In genomic region chr1:58715108-58715507, GRCh38 we compare ENCODE assay signal across 20 cellular contexts. TPM values are rescaled to one million over a fixed set of nuclear protein-coding genes. Genes with fewer than 3 reads are reported as not detected.
A peak's percentile ranks its signal among the peaks of the same experiment; 100 is the strongest.
DNase-seq lines count a peak whose midpoint lies in the region; ATAC-seq, FAIRE-seq and TF ChIP-seq lines count a peak whose summit lies in the region.
"Had no signal": no experiment of that assay in that cellular context is flagged by ENCODE, and none has a peak within 500 bp of the region (broad histone marks: within the 10 kb centered on the region; RNA-seq: fewer than 3 reads in every experiment).

No MANE protein-coding gene starts in this region.

- WGBS in GM12878 (ENCODE audit: insufficient coverage, insufficient replicate concordance, low lambda C conversion rate, missing lambda C conversion rate), result 3% methylated on average over 2 of the region's 2 CpGs
- WGBS in right lobe of liver (ENCODE audit: insufficient coverage, low coverage, low lambda C conversion rate, missing lambda C conversion rate), result 41% methylated on average over 2 of the region's 2 CpGs

- H3K36me3 ChIP-seq in GM23338 (ENCODE audit: insufficient read depth) (no peaks in the 10 kb centered on the region), GM12878 (ENCODE audit: control insufficient read depth in 2 of 2, insufficient read depth in 2 of 2, low read length in 1 of 2) (no peaks in the 10 kb centered on the region), right lobe of liver (no peaks in the 10 kb centered on the region)
- H3K36me3 ChIP-seq: BE2C had no signal

- TF ChIP-seq CTCF in GM23338 (conservative IDR thresholded peaks at IDR 0.05; ENCODE audit: low read depth in 2 of 2), result no peak
- TF ChIP-seq CTCF in GM12878 (IDR thresholded peaks at IDR 0.05 in 2 of 3, conservative IDR thresholded peaks at IDR 0.05 in 1 of 3; ENCODE audit: control insufficient read depth in 2 of 3, extremely low read depth in 1 of 3, insufficient read depth in 1 of 3, low read depth in 3 of 3, low read length in 3 of 3), result no peak
- TF ChIP-seq CTCF in right lobe of liver (IDR thresholded peaks at IDR 0.05), result no peak

- H2AFZ ChIP-seq in GM23338 (peak overlapping the region; percentile 32; the same call in 1 of the 2 replicates), GM12878 (ENCODE audit: control insufficient read depth, low read depth, low read length) (no peak overlapping the region)

- peaks cover 18% of the 10 kb centered on the region for H3K4me1 Mint-ChIP-seq in GM23338
- H3K4me1 Mint-ChIP-seq in activated CD4-positive, alpha-beta T cell treated with anti-CD3 and anti-CD28 coated beads for 36 hours, result peaks cover 14% of the 10 kb centered on the region

- ATAC-seq in GM23338 (no peak), GM12878 (no peak), right lobe of liver (peak in 3 of 4 donors; percentile 38 to 77 (median 48)), HG02970 (IDR thresholded peaks at IDR 0.05; ENCODE audit: low FRiP score, unreplicated experiment) (no peak)
- no peak for ATAC-seq in activated CD4-positive, alpha-beta T cell treated with anti-CD3 and anti-CD28 coated beads for 36 hours
- ATAC-seq: HCT116, K562 had no signal

- no peak for TF ChIP-seq EP300 in GM12878 (IDR thresholded peaks at IDR 0.05; ENCODE audit: borderline replicate concordance in 1 of 2, control insufficient read depth in 1 of 2, low read depth in 2 of 2, low read length in 2 of 2)

- H3K4me3 ChIP-seq in GM23338 (no peak overlapping the region), GM12878 (no peak overlapping the region), right lobe of liver (no peak overlapping the region)
- H3K4me3 ChIP-seq: K562 had no signal

- no peak overlapping the region for H3K27ac Mint-ChIP-seq in GM23338
- H3K27ac Mint-ChIP-seq in activated CD4-positive, alpha-beta T cell treated with anti-CD3 and anti-CD28 coated beads for 36 hours, result no peak overlapping the region
- H3K27ac Mint-ChIP-seq: CD4-positive, alpha-beta T cell; HFFc6 had no signal

- H3K4me2 ChIP-seq in GM23338, result no peak overlapping the region
- H3K4me2 ChIP-seq in GM12878 (ENCODE audit: control insufficient read depth, insufficient read depth), result no peak overlapping the region

- no peak for TF ChIP-seq RAD21 in GM12878 (IDR thresholded peaks at IDR 0.05; ENCODE audit: insufficient read depth, low read depth, low read length)

- SMC1A ChIA-PET in GM12878 (lab: Charles Lee; ENCODE audit: uncharacterized antibody, unreplicated experiment), result no interaction called here

- H3F3A ChIP-seq in GM23338 (replicated peaks; ENCODE audit: low read depth), result no peaks in the 10 kb centered on the region

- TF ChIP-seq POLR2A in GM12878 (IDR thresholded peaks at IDR 0.05; ENCODE audit: low read depth, low read length) (no peak), right lobe of liver (IDR thresholded peaks at IDR 0.05) (no peak)

- H3K4me1 ChIP-seq in GM23338 (ENCODE audit: insufficient read depth) (peaks cover 10% of the 10 kb centered on the region; the same call in 1 of the 2 replicates), GM12878 (ENCODE audit: control insufficient read depth, insufficient read depth, low read length) (no peaks in the 10 kb centered on the region), right lobe of liver (no peaks in the 10 kb centered on the region)
- H3K4me1 ChIP-seq: BE2C had no signal

- intact Hi-C loops in GM12878 (cut with micrococcal nuclease; ENCODE audit: unreplicated experiment) (no loop called here), right lobe of liver (cut with DNase I) (no loop called here)
- intact Hi-C loops in activated CD4-positive, alpha-beta T cell treated with anti-CD3 and anti-CD28 coated beads for 36 hours (cut with DNase I, micrococcal nuclease), result no loop called here

- no peak overlapping the region for H3K9ac ChIP-seq in GM12878 (ENCODE audit: control insufficient read depth, insufficient read depth, low read length)

- H4K20me1 ChIP-seq in GM23338 (replicated peaks; ENCODE audit: insufficient read depth), result no peaks in the 10 kb centered on the region
- H4K20me1 ChIP-seq in GM12878 (ENCODE audit: control insufficient read depth, insufficient read depth), result no peaks in the 10 kb centered on the region

- H3K27ac ChIP-seq in GM23338 (ENCODE audit: low read depth) (no peak overlapping the region), GM12878 (ENCODE audit: control insufficient read depth, insufficient read depth) (no peak overlapping the region), right lobe of liver (no peak overlapping the region)

- POLR2A ChIA-PET in GM12878 (lab: Charles Lee), result no interaction called here
- POLR2A ChIA-PET in activated CD4-positive, alpha-beta T cell treated with anti-CD3 and anti-CD28 coated beads for 36 hours (lab: Charles Lee), result no interaction called here

- RAD21 ChIA-PET in GM12878 (lab: Charles Lee; ENCODE audit: unreplicated experiment), result no interaction called here

- peak; percentile 41 for FAIRE-seq in GM12878 (lab: Jason Lieb, UNC)
- FAIRE-seq: A204.1, K562 had no signal

- no peaks in the 10 kb centered on the region; the same call in 2 of the 3 replicates for H3K36me3 Mint-ChIP-seq in GM23338 (ENCODE audit: low read depth)
- no peaks in the 10 kb centered on the region for H3K36me3 Mint-ChIP-seq in activated CD4-positive, alpha-beta T cell treated with anti-CD3 and anti-CD28 coated beads for 36 hours (ENCODE audit: low read depth)

- CTCF ChIA-PET in GM12878 (lab: Yijun Ruan, JAX), result interaction anchor here (1.0 to 1.4 kb wide), 3 partner anchors 10 to 27 kb away, joined by 3 to 4 read pairs (median 3); no protein-coding TSS in a partner anchor
- CTCF ChIA-PET in activated CD4-positive, alpha-beta T cell treated with anti-CD3 and anti-CD28 coated beads for 36 hours (lab: Charles Lee), result no interaction called here

- H3K27me3 Mint-ChIP-seq in GM23338 (ENCODE audit: insufficient read depth, low read depth, poor library complexity), result no peaks in the 10 kb centered on the region
- no peaks in the 10 kb centered on the region for H3K27me3 Mint-ChIP-seq in activated CD4-positive, alpha-beta T cell treated with anti-CD3 and anti-CD28 coated beads for 36 hours
- H3K27me3 Mint-ChIP-seq: CD4-positive, alpha-beta T cell had no signal

- no peaks in the 10 kb centered on the region for H3K9me3 ChIP-seq in GM12878 (replicated peaks; ENCODE audit: control insufficient read depth, insufficient read depth, low read length)
- H3K9me3 ChIP-seq in right lobe of liver, result no peaks in the 10 kb centered on the region
- H3K9me3 ChIP-seq: BE2C had no signal

- no peaks in the 10 kb centered on the region for H3K79me2 ChIP-seq in GM23338 (replicated peaks; ENCODE audit: insufficient read depth)
- H3K79me2 ChIP-seq in GM12878 (ENCODE audit: control insufficient read depth, insufficient read depth, low read length), result no peaks in the 10 kb centered on the region

- DNase-seq in GM23338 (ENCODE audit: low spot score) (no peak), GM12878 (ENCODE audit: low read depth, low spot score) (no peak), right lobe of liver (no peak)
- DNase-seq in stimulated activated naive CD4-positive, alpha-beta T cell treated with Interleukin-2 at 50 U/mL for 16 hours (lab: John Stamatoyannopoulos, UW), result no peak
- DNase-seq in activated CD4-positive, alpha-beta T cell treated with anti-CD3 and anti-CD28 coated beads for 36 hours, result no peak
- DNase-seq: ACHN; BE2C; C1 segment of cervical spinal cord; CD4-positive, alpha-beta T cell; DMS153; DMS79; GDM1; GOT3; H7; HFFc6; IMR-90 had no signal

- no peak overlapping the region for H3K4me3 Mint-ChIP-seq in GM23338
- no peak overlapping the region for H3K4me3 Mint-ChIP-seq in activated CD4-positive, alpha-beta T cell treated with anti-CD3 and anti-CD28 coated beads for 36 hours
- H3K4me3 Mint-ChIP-seq: CD4-positive, alpha-beta T cell; HFFc6 had no signal

- no peaks in the 10 kb centered on the region for H3K9me3 Mint-ChIP-seq in GM23338
- peaks cover 3% of the 10 kb centered on the region for H3K9me3 Mint-ChIP-seq in activated CD4-positive, alpha-beta T cell treated with anti-CD3 and anti-CD28 coated beads for 36 hours (ENCODE audit: low read depth)
- H3K9me3 Mint-ChIP-seq: CD4-positive, alpha-beta T cell; HFFc6 had no signal

- no peaks in the 10 kb centered on the region; the same call in 1 of the 2 replicates for H3K9me2 ChIP-seq in GM23338 (ENCODE audit: insufficient read depth)

- BruUV-seq in GM12878 (replicated peaks; lab: Mats Ljungman, UMichigan), result no TSS peak

- in situ Hi-C loops in GM12878 (cut with MboI), result no loop called here

- H3K27me3 ChIP-seq in GM23338 (ENCODE audit: insufficient read depth) (no peaks in the 10 kb centered on the region), GM12878 (replicated peaks in 1 of 2; ENCODE audit: control insufficient read depth in 2 of 2, insufficient read depth in 2 of 2, low read length in 1 of 2) (no peaks in the 10 kb centered on the region), right lobe of liver (no peaks in the 10 kb centered on the region)
- H3K27me3 ChIP-seq: BE2C had no signal

TF ChIP-seq in GM23338, 12 proteins besides CTCF, POLR2A, EP300 and RAD21 (continues in another document):
- TF ChIP-seq POLR2AphosphoS5 (IDR thresholded peaks at IDR 0.05; ENCODE audit: low read depth) (no peak), CREB1 (CRISPR knock-in tag; IDR thresholded peaks at IDR 0.05; ENCODE audit: low read depth) (no peak)

TF ChIP-seq in GM12878, 131 proteins besides CTCF, POLR2A, EP300 and RAD21 (continues in another document):
- TF ChIP-seq CHD4 (IDR thresholded peaks at IDR 0.05) (no peak), KDM1A (IDR thresholded peaks at IDR 0.05; ENCODE audit: borderline replicate concordance) (no peak)

RNA-seq across cellular contexts. Expression of gene MYSM1, which starts 15.2 kb away (rescaled TPM):
- total RNA-seq in GM23338 (2014; rRNA removed; shearing (Covaris generic)), result 109 and 126 TPM in 2 replicates
- polyA plus RNA-seq in GM23338 (2016; fragmentation: Nextera tagmentation; extraction: Ambion mirVana), result 66.0 and 70.3 TPM in 2 replicates
- total RNA-seq in GM12878 (2013; cell fraction: nucleolus; rRNA removed), result 191 and 202 TPM in 2 replicates
- total RNA-seq in GM12878 (2014; rRNA removed), result 17.9 and 18.4 TPM in 2 replicates
- total RNA-seq in GM12878 (2014; rRNA removed; fragmentation: Illumina TruSeq; extraction: Trizol), result 18.7 and 20.5 TPM in 2 replicates
- total RNA-seq in GM12878 (2021), result 17.2 and 22.7 TPM in 2 replicates
- polyA plus RNA-seq in GM12878 (2011; ENCODE audit: low read depth), result 16.0 TPM
- polyA plus RNA-seq in GM12878 (2011; rRNA removed), result 39.0 and 64.1 TPM in 2 replicates
- 9.3 and 9.9 TPM in 2 replicates for polyA plus RNA-seq in GM12878 (2011; cell fraction: cytosol; rRNA removed)
- polyA plus RNA-seq in GM12878 (2011; cell fraction: nucleus; rRNA removed), result 74.1 and 84.1 TPM in 2 replicates
- polyA plus RNA-seq in GM12878 (2012), result 20.0 and 22.3 TPM in 2 replicates
- polyA plus RNA-seq in GM12878 (2014; fragmentation: Illumina TruSeq; extraction: Trizol), result 24.3 and 27.4 TPM in 2 replicates
- 10 to 100 TPM in 1 of 2 experiments, 1 to 10 TPM in 1; 8.5 to 11.1 TPM for polyA plus RNA-seq in GM12878 (2014; fragmentation: Nextera tagmentation; extraction: Ambion mirVana)
- polyA plus RNA-seq in GM12878 (2014; rRNA removed), result 15.2 and 19.3 TPM in 2 replicates
- polyA plus RNA-seq in GM12878 (2016; fragmentation: Nextera tagmentation; extraction: Ambion mirVana), result 10 to 100 TPM; 16.4 to 19.4 TPM
- polyA minus RNA-seq in GM12878 (2011; rRNA and poly(A)+ RNA removed), result 24.8 and 33.0 TPM in 2 replicates
- polyA minus RNA-seq in GM12878 (2011; cell fraction: cytosol; rRNA and poly(A)+ RNA removed), result 7.4 and 9.7 TPM in 2 replicates
- polyA minus RNA-seq in GM12878 (2011; cell fraction: nucleus; rRNA and poly(A)+ RNA removed), result 45.9 and 63.1 TPM in 2 replicates
- total RNA-seq in right lobe of liver, result 10 to 100 TPM; 10.2 to 16.3 (median 11.6) TPM
- 10 to 100 TPM; 31.8 to 33.2 TPM for total RNA-seq in activated CD4-positive, alpha-beta T cell treated with anti-CD3 and anti-CD28 coated beads for 36 hours

Comparison
In these comparisons a context has a peak if more than half of its experiments do, and no peak if none do; other contexts are left out.
1. ATAC-seq: peak in right lobe of liver (3 of 4); none in GM23338 (single experiment), GM12878 (single experiment), HG02970 (single experiment) and activated CD4-positive, alpha-beta T cell treated with anti-CD3 and anti-CD28 coated beads for 36 hours (single experiment).